Comparison of ENCODE assay signal across 10 cellular contexts in genomic region chr12:52279683-52280318, GRCh38. TPM values are rescaled to one million over a fixed set of nuclear protein-coding genes. Genes with fewer than 3 reads are reported as not detected.
DNase-seq lines count a peak whose midpoint lies in the region; ATAC-seq and TF ChIP-seq lines count a peak whose summit lies in the region.
"Had no signal": no experiment of that assay in that cellular context is flagged by ENCODE, and none has a peak within 500 bp of the region (broad histone marks: within the 10 kb centered on the region; RNA-seq: fewer than 3 reads in every experiment).

No MANE protein-coding gene starts in this region.

- H3K27ac Mint-ChIP-seq in CD14-positive monocyte, result peak overlapping the region; percentile 75 to 94 (median 91)
- H3K27ac Mint-ChIP-seq: activated naive CD4-positive, alpha-beta T cell treated with anti-CD3 and anti-CD28 coated beads, Interleukin-2, amount 50 U/mL, for 24 hours had no signal

- peak overlapping the region in 1 of 2 donors; percentile 51 for H3K4me3 Mint-ChIP-seq in CD14-positive monocyte
- H3K4me3 Mint-ChIP-seq: activated naive CD4-positive, alpha-beta T cell treated with anti-CD3 and anti-CD28 coated beads, Interleukin-2, amount 50 U/mL, for 24 hours had no signal

- intact Hi-C loops in CD14-positive monocyte (cut with micrococcal nuclease), result loop anchor here in 1 of 2 donors (5.0 kb wide), 1 partner anchor 58 kb away; no protein-coding TSS in a partner anchor

- H3K36me3 ChIP-seq in RWPE2 (ENCODE audit: low read depth), result no peaks in the 10 kb centered on the region

- no peak for TF ChIP-seq CTCF in CD14-positive monocyte (IDR thresholded peaks at IDR 0.05)
- no peak for TF ChIP-seq CTCF in RWPE2 (IDR thresholded peaks at IDR 0.05; ENCODE audit: poor library complexity, severe bottlenecking)

- peaks cover 40% of the 10 kb centered on the region for H3K4me1 ChIP-seq in RWPE2 (ENCODE audit: insufficient read depth, poor library complexity, severe bottlenecking)

- peaks cover 13 to 35% (median 17%) of the 10 kb centered on the region in 3 donors for H3K27me3 Mint-ChIP-seq in CD14-positive monocyte (ENCODE audit: low read depth in 3 of 3)
- H3K27me3 Mint-ChIP-seq: activated naive CD4-positive, alpha-beta T cell treated with anti-CD3 and anti-CD28 coated beads, Interleukin-2, amount 50 U/mL, for 24 hours had no signal

- no peaks in the 10 kb centered on the region for H3K27me3 ChIP-seq in RWPE2 (ENCODE audit: insufficient read depth, poor library complexity, severe bottlenecking)

- H3K4me3 ChIP-seq in RWPE2 (ENCODE audit: severe bottlenecking), result no peak overlapping the region

- ATAC-seq in RWPE2 (ENCODE audit: low read depth) (no peak), HG03135 (IDR thresholded peaks at IDR 0.05; ENCODE audit: unreplicated experiment) (no peak), HG02884 (IDR thresholded peaks at IDR 0.05; ENCODE audit: unreplicated experiment) (no peak)

- peak overlapping the region; percentile 99 for H3K27ac ChIP-seq in RWPE2 (ENCODE audit: poor library complexity, severe bottlenecking)

- H3K9me3 ChIP-seq in RWPE2 (ENCODE audit: severe bottlenecking), result no peaks in the 10 kb centered on the region

- peaks cover 37% of the 10 kb centered on the region for H3K4me1 Mint-ChIP-seq in CD14-positive monocyte

- H3K36me3 Mint-ChIP-seq in CD14-positive monocyte, result no peaks in the 10 kb centered on the region
- H3K36me3 Mint-ChIP-seq: activated naive CD4-positive, alpha-beta T cell treated with anti-CD3 and anti-CD28 coated beads, Interleukin-2, amount 50 U/mL, for 24 hours had no signal

- H3K9me3 Mint-ChIP-seq in CD14-positive monocyte, result peaks cover 0 to 3% (median 0%) of the 10 kb centered on the region in 7 donors
- H3K9me3 Mint-ChIP-seq: activated naive CD4-positive, alpha-beta T cell treated with anti-CD3 and anti-CD28 coated beads, Interleukin-2, amount 50 U/mL, for 24 hours had no signal

- no peak for DNase-seq in CD14-positive monocyte (ENCODE audit: low spot score)
- DNase-seq in RWPE2 (ENCODE audit: low spot score), result no peak
- peak; percentile 33 for DNase-seq in fibroblast of peridontal ligament (ENCODE audit: extremely low read depth)
- DNase-seq in renal cortical epithelial cell (ENCODE audit: low read depth), result peak; percentile 88
- no peak for DNase-seq in amniotic stem cell (lab: John Stamatoyannopoulos, UW)
- no peak for DNase-seq in HT-29 (ENCODE audit: low spot score)
- DNase-seq: NCI-H1417 treated with DMSO at 0.1 percent for 48 hours had no signal

RNA-seq across cellular contexts. Expression of gene KRT86, which starts 5.4 kb away (rescaled TPM):
- not detected for polyA plus RNA-seq in CD14-positive monocyte
- 0.05 and 2.4 TPM in 2 replicates for total RNA-seq in renal cortical epithelial cell
- total RNA-seq in HT-29 (2014; rRNA removed; shearing (Covaris generic)), result 0.13 and 0.81 TPM in 2 replicates

RNA-seq across cellular contexts. Expression of gene KRT81, which starts 11.5 kb away (rescaled TPM):
- not detected for polyA plus RNA-seq in CD14-positive monocyte
- 48.3 TPM in 1 of 2 replicates, not detected in the other for total RNA-seq in renal cortical epithelial cell
- 0.21 TPM in 1 of 2 replicates, not detected in the other for total RNA-seq in HT-29 (2014; rRNA removed; shearing (Covaris generic))

RNA-seq across cellular contexts. Expression of gene KRT83, which starts 41.4 kb away (rescaled TPM):
- not detected for polyA plus RNA-seq in CD14-positive monocyte
- not detected in 2 replicates for total RNA-seq in renal cortical epithelial cell
- total RNA-seq in HT-29 (2014; rRNA removed; shearing (Covaris generic)), result 0.10 and 0.94 TPM in 2 replicates

RNA-seq across cellular contexts. Expression of gene KRT7, which starts 46.8 kb away (rescaled TPM):
- polyA plus RNA-seq in CD14-positive monocyte, result 1 to 10 TPM in 1 of 2 donors, not detected in 1; 2.7 TPM
- 124 and 2,408 TPM in 2 replicates for total RNA-seq in renal cortical epithelial cell
- total RNA-seq in HT-29 (2014; rRNA removed; shearing (Covaris generic)), result 3.8 and 11.9 TPM in 2 replicates

Comparison
In these comparisons a context has a peak if more than half of its experiments do, and no peak if none do; other contexts are left out.
1. DNase-seq: peak in fibroblast of peridontal ligament (single experiment) and renal cortical epithelial cell (single experiment); none in CD14-positive monocyte (single experiment), RWPE2 (single experiment), amniotic stem cell (single experiment) and HT-29 (single experiment).